In the genomic region with DNA sequence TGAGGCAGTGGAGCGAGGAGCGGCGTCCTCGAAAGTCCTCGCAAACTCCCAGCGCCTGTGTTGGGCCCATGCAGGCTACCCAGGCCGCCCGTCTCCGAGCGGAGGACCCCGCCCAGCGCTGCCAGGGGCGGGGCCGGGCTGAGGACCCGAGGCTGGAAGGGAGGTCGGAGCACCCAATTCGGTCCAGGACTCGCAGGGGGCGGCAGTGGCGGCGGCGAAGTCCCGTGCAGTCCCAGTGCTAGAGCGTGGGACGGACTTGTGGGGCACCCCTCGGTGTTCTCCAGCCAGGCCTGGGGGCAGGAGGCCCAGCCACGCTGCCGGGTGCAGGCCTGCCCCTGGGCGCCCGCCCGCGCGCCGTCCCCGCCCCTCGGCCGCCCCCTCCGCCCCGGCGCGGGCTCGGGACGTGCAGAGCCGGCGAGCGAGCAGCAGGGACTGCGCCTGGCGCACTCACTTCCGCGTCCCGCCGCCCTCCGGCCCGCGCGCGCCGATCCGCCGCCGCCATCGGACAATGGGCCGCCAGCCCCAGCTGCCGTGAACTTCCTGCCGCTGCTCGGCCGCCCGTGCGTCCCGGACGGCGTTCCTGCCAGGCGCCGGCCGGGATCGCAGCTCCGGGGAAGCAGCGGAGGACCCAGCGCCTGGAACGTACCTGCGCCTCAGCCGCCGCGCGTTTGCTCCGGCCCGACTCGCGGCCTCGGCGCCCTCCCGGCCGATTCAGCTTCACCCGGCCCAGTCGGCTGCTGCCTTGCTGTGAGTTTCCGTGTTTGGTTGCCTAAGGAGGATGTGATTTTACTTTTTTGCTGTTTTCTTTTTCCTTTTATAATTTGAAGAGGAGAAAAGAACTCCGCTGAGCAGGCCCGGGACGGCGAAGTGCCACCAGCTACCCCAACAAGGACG, we compare ENCODE assay signal across 1 cellular context.
TF ChIP-seq lines count a peak whose summit lies in the region.

No MANE protein-coding gene starts in this region.

TF ChIP-seq in K562, 482 proteins besides CTCF, POLR2A, EP300 and RAD21 (continued from another document and continues in another):
- TF ChIP-seq, protein P1, sequence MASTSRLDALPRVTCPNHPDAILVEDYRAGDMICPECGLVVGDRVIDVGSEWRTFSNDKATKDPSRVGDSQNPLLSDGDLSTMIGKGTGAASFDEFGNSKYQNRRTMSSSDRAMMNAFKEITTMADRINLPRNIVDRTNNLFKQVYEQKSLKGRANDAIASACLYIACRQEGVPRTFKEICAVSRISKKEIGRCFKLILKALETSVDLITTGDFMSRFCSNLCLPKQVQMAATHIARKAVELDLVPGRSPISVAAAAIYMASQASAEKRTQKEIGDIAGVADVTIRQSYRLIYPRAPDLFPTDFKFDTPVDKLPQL (IDR thresholded peaks at IDR 0.05; ENCODE audit: extremely low read depth, insufficient read length): no peak
- TF ChIP-seq, protein P2, sequence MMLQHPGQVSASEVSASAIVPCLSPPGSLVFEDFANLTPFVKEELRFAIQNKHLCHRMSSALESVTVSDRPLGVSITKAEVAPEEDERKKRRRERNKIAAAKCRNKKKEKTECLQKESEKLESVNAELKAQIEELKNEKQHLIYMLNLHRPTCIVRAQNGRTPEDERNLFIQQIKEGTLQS (IDR thresholded peaks at IDR 0.05): no peak
- TF ChIP-seq, protein P2 (CRISPR knock-in tag; conservative IDR thresholded peaks at IDR 0.05): no peak
- no peak for TF ChIP-seq ZNF696 (CRISPR knock-in tag; conservative IDR thresholded peaks at IDR 0.05)
- TF ChIP-seq, protein P3, sequence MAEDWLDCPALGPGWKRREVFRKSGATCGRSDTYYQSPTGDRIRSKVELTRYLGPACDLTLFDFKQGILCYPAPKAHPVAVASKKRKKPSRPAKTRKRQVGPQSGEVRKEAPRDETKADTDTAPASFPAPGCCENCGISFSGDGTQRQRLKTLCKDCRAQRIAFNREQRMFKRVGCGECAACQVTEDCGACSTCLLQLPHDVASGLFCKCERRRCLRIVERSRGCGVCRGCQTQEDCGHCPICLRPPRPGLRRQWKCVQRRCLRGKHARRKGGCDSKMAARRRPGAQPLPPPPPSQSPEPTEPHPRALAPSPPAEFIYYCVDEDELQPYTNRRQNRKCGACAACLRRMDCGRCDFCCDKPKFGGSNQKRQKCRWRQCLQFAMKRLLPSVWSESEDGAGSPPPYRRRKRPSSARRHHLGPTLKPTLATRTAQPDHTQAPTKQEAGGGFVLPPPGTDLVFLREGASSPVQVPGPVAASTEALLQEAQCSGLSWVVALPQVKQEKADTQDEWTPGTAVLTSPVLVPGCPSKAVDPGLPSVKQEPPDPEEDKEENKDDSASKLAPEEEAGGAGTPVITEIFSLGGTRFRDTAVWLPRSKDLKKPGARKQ (CRISPR knock-in tag; IDR thresholded peaks at IDR 0.05): no peak
- TF ChIP-seq, protein P4, sequence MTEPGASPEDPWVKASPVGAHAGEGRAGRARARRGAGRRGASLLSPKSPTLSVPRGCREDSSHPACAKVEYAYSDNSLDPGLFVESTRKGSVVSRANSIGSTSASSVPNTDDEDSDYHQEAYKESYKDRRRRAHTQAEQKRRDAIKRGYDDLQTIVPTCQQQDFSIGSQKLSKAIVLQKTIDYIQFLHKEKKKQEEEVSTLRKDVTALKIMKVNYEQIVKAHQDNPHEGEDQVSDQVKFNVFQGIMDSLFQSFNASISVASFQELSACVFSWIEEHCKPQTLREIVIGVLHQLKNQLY (CRISPR knock-in tag; conservative IDR thresholded peaks at IDR 0.05): no peak
- no peak; the same call in 1 of the 2 replicates for TF ChIP-seq ILF3 (IDR thresholded peaks at IDR 0.05; ENCODE audit: borderline replicate concordance)
- TF ChIP-seq NFXL1 (CRISPR knock-in tag; IDR thresholded peaks at IDR 0.05): no peak
- TF ChIP-seq SMAD2 (IDR thresholded peaks at IDR 0.05; ENCODE audit: low read depth, low read length): no peak
- no peak for TF ChIP-seq NBN (IDR thresholded peaks at IDR 0.05; ENCODE audit: low read depth)
- no peak for TF ChIP-seq PRMT5 (CRISPR knock-in tag; IDR thresholded peaks at IDR 0.05)
- TF ChIP-seq IFI16 (CRISPR knock-in tag; IDR thresholded peaks at IDR 0.05): no peak
- no peak for TF ChIP-seq RFX5 (IDR thresholded peaks at IDR 0.05; ENCODE audit: low read depth, low read length)
- TF ChIP-seq, protein P5, sequence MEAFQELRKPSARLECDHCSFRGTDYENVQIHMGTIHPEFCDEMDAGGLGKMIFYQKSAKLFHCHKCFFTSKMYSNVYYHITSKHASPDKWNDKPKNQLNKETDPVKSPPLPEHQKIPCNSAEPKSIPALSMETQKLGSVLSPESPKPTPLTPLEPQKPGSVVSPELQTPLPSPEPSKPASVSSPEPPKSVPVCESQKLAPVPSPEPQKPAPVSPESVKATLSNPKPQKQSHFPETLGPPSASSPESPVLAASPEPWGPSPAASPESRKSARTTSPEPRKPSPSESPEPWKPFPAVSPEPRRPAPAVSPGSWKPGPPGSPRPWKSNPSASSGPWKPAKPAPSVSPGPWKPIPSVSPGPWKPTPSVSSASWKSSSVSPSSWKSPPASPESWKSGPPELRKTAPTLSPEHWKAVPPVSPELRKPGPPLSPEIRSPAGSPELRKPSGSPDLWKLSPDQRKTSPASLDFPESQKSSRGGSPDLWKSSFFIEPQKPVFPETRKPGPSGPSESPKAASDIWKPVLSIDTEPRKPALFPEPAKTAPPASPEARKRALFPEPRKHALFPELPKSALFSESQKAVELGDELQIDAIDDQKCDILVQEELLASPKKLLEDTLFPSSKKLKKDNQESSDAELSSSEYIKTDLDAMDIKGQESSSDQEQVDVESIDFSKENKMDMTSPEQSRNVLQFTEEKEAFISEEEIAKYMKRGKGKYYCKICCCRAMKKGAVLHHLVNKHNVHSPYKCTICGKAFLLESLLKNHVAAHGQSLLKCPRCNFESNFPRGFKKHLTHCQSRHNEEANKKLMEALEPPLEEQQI (IDR thresholded peaks at IDR 0.05): no peak
- TF ChIP-seq CBFB (CRISPR knock-in tag; IDR thresholded peaks at IDR 0.05): 0 out of 2 replicates have a peak, but pooled peaks have one; percentile 4
- peak in 1 of 2 experiments; percentile 79; a peak in 3 of 4 replicates for TF ChIP-seq NONO (IDR thresholded peaks at IDR 0.05; ENCODE audit: low read depth in 2 of 2, low read length in 1 of 2)
- TF ChIP-seq NR3C1 (CRISPR knock-in tag; IDR thresholded peaks at IDR 0.05): peak; percentile 62; the same call in 1 of the 2 replicates
- TF ChIP-seq, protein P6, sequence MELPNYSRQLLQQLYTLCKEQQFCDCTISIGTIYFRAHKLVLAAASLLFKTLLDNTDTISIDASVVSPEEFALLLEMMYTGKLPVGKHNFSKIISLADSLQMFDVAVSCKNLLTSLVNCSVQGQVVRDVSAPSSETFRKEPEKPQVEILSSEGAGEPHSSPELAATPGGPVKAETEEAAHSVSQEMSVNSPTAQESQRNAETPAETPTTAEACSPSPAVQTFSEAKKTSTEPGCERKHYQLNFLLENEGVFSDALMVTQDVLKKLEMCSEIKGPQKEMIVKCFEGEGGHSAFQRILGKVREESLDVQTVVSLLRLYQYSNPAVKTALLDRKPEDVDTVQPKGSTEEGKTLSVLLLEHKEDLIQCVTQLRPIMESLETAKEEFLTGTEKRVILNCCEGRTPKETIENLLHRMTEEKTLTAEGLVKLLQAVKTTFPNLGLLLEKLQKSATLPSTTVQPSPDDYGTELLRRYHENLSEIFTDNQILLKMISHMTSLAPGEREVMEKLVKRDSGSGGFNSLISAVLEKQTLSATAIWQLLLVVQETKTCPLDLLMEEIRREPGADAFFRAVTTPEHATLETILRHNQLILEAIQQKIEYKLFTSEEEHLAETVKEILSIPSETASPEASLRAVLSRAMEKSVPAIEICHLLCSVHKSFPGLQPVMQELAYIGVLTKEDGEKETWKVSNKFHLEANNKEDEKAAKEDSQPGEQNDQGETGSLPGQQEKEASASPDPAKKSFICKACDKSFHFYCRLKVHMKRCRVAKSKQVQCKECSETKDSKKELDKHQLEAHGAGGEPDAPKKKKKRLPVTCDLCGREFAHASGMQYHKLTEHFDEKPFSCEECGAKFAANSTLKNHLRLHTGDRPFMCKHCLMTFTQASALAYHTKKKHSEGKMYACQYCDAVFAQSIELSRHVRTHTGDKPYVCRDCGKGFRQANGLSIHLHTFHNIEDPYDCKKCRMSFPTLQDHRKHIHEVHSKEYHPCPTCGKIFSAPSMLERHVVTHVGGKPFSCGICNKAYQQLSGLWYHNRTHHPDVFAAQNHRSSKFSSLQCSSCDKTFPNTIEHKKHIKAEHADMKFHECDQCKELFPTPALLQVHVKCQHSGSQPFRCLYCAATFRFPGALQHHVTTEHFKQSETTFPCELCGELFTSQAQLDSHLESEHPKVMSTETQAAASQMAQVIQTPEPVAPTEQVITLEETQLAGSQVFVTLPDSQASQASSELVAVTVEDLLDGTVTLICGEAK (IDR thresholded peaks at IDR 0.05): 0 out of 2 replicates have a peak, but pooled peaks have one; percentile 60
- TF ChIP-seq, protein P6 (CRISPR knock-in tag; IDR thresholded peaks at IDR 0.05): no peak
- TF ChIP-seq MYNN (IDR thresholded peaks at IDR 0.05): no peak
- no peak for TF ChIP-seq MYNN (CRISPR knock-in tag; IDR thresholded peaks at IDR 0.05)
- no peak for TF ChIP-seq HNRNPH1 (optimal IDR thresholded peaks at IDR 0.05; ENCODE audit: low read depth, low read length)
- TF ChIP-seq SRF (CRISPR knock-in tag; IDR thresholded peaks at IDR 0.05): peak in 1 of 2 experiments; percentile 42; a peak in 1 of 4 replicates
- no peak for TF ChIP-seq GABPB1 (CRISPR knock-in tag; IDR thresholded peaks at IDR 0.05)
- TF ChIP-seq, protein P7, sequence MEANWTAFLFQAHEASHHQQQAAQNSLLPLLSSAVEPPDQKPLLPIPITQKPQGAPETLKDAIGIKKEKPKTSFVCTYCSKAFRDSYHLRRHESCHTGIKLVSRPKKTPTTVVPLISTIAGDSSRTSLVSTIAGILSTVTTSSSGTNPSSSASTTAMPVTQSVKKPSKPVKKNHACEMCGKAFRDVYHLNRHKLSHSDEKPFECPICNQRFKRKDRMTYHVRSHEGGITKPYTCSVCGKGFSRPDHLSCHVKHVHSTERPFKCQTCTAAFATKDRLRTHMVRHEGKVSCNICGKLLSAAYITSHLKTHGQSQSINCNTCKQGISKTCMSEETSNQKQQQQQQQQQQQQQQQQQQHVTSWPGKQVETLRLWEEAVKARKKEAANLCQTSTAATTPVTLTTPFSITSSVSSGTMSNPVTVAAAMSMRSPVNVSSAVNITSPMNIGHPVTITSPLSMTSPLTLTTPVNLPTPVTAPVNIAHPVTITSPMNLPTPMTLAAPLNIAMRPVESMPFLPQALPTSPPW (CRISPR knock-in tag; IDR thresholded peaks at IDR 0.05): peak; percentile 87
- TF ChIP-seq, protein P8, sequence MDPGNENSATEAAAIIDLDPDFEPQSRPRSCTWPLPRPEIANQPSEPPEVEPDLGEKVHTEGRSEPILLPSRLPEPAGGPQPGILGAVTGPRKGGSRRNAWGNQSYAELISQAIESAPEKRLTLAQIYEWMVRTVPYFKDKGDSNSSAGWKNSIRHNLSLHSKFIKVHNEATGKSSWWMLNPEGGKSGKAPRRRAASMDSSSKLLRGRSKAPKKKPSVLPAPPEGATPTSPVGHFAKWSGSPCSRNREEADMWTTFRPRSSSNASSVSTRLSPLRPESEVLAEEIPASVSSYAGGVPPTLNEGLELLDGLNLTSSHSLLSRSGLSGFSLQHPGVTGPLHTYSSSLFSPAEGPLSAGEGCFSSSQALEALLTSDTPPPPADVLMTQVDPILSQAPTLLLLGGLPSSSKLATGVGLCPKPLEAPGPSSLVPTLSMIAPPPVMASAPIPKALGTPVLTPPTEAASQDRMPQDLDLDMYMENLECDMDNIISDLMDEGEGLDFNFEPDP (CRISPR knock-in tag; IDR thresholded peaks at IDR 0.05): no peak
- TF ChIP-seq, protein P9, sequence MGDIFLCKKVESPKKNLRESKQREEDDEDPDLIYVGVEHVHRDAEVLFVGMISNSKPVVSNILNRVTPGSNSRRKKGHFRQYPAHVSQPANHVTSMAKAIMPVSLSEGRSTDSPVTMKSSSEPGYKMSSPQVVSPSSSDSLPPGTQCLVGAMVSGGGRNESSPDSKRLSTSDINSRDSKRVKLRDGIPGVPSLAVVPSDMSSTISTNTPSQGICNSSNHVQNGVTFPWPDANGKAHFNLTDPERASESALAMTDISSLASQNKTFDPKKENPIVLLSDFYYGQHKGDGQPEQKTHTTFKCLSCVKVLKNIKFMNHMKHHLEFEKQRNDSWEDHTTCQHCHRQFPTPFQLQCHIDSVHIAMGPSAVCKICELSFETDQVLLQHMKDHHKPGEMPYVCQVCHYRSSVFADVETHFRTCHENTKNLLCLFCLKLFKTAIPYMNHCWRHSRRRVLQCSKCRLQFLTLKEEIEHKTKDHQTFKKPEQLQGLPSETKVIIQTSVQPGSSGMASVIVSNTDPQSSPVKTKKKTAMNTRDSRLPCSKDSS (IDR thresholded peaks at IDR 0.05; ENCODE audit: low read depth, partially characterized antibody): no peak
- TF ChIP-seq, protein P10, sequence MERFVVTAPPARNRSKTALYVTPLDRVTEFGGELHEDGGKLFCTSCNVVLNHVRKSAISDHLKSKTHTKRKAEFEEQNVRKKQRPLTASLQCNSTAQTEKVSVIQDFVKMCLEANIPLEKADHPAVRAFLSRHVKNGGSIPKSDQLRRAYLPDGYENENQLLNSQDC (CRISPR knock-in tag; IDR thresholded peaks at IDR 0.05): no peak
- peak; percentile 74 for TF ChIP-seq GABPA (tag; conservative IDR thresholded peaks at IDR 0.05; ENCODE audit: low read depth)
- TF ChIP-seq ZEB2 (IDR thresholded peaks at IDR 0.05): no peak
- TF ChIP-seq HMG20A (CRISPR knock-in tag; conservative IDR thresholded peaks at IDR 0.05): no peak
- TF ChIP-seq GTF2F1 (IDR thresholded peaks at IDR 0.05; ENCODE audit: low read depth, low read length): no peak
- no peak for TF ChIP-seq SNRNP70 (optimal IDR thresholded peaks at IDR 0.05; ENCODE audit: low read depth, low read length)
- TF ChIP-seq CREM (IDR thresholded peaks at IDR 0.05; ENCODE audit: low read depth): peak; percentile 75
- no peak for TF ChIP-seq TAL1 (IDR thresholded peaks at IDR 0.05)
